In the genomic region with DNA sequence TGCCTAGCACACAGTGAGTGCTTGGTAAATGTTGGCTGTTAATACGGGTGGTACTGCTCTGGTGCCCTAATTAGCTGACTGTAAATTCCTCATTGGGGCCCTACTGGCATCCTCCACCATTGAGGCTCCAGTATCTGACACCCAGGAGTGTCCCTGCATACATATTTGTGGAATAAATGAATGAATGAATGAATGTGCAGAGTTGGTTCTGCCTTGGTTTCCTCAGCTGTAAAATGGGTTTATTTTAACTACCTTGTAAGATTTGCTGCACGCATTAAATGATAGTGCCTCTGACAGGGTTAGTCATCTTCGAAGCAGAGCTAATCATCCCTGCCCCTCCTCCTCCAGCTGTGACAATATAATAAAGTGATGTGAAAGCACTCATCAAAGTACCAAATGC, we compare ENCODE assay signal across 35 cellular contexts. TPM values are rescaled to one million over a fixed set of nuclear protein-coding genes. Genes with fewer than 3 reads are reported as not detected.
DNase-seq lines count a peak whose midpoint lies in the region; ATAC-seq, FAIRE-seq and TF ChIP-seq lines count a peak whose summit lies in the region.
"Had no signal": no experiment of that assay in that cellular context is flagged by ENCODE, and none has a peak within 500 bp of the region (broad histone marks: within the 10 kb centered on the region; RNA-seq: fewer than 3 reads in every experiment).

No MANE protein-coding gene starts in this region.

- POLR2A ChIA-PET in MCF 10A (lab: Yijun Ruan, JAX): no interaction called here
- POLR2A ChIA-PET in HepG2 (lab: Yijun Ruan, JAX): no interaction called here
- POLR2A ChIA-PET in K562 (lab: Yijun Ruan, JAX): interaction anchor here (0.7 kb wide), 1 partner anchor 41 kb away, joined by 3 read pairs; no protein-coding TSS in a partner anchor

- DNase-seq in MCF 10A (ENCODE audit: unreplicated experiment) (no peak), mammary epithelial cell (no peak), HepG2 (ENCODE audit: low spot score) (no peak), right lobe of liver (no peak), K562 (ENCODE audit: extremely low read depth in 1 of 4, low spot score in 3 of 4) (no peak)
- DNase-seq: 8988T; ACHN; AML-193; BE2C; C1 segment of cervical spinal cord; Caco-2; Calu3; CD4-positive, alpha-beta memory T cell; CD4-positive, alpha-beta T cell; CD4-positive, CD25-positive, alpha-beta regulatory T cell; CD8-positive, alpha-beta memory T cell; CD8-positive, alpha-beta T cell; COR-L47; DMS 273 treated with DMSO at 0.1 percent for 48 hours; DMS153; DMS53; DMS79; DMS79 treated with DMSO at 0.1 percent for 48 hours; DND-41; EL had no signal

- H3K9me3 Mint-ChIP-seq in MCF 10A (ENCODE audit: unreplicated experiment): no peaks in the 10 kb centered on the region
- H3K9me3 Mint-ChIP-seq: CD14-positive monocyte; CD4-positive, alpha-beta memory T cell; CD4-positive, alpha-beta T cell; CD8-positive, alpha-beta memory T cell; CD8-positive, alpha-beta T cell had no signal

- TF ChIP-seq CTCF in MCF 10A (IDR thresholded peaks at IDR 0.05; ENCODE audit: unreplicated experiment) (no peak), mammary epithelial cell (conservative IDR thresholded peaks at IDR 0.05 in 1 of 2, IDR thresholded peaks at IDR 0.05 in 1 of 2; ENCODE audit: extremely low read depth in 1 of 2, insufficient read depth in 1 of 2, low read depth in 1 of 2, low read length in 2 of 2) (no peak), HepG2 (CRISPR knock-in tag; IDR thresholded peaks at IDR 0.05) (no peak), right lobe of liver (IDR thresholded peaks at IDR 0.05) (no peak), K562 (IDR thresholded peaks at IDR 0.05 in 2 of 3, conservative IDR thresholded peaks at IDR 0.05 in 1 of 3; ENCODE audit: insufficient read depth in 2 of 3, low read depth in 1 of 3, low read length in 3 of 3) (no peak)

- H4K20me1 ChIP-seq in mammary epithelial cell (ENCODE audit: insufficient read depth, low read length) (no peaks in the 10 kb centered on the region), HepG2 (ENCODE audit: insufficient read depth, low read length) (no peaks in the 10 kb centered on the region), K562 (replicated peaks; ENCODE audit: control insufficient read depth, insufficient read depth, low read length) (no peaks in the 10 kb centered on the region)
- H4K20me1 ChIP-seq: BLaER1 had no signal

- H3K4me3 Mint-ChIP-seq in MCF 10A (ENCODE audit: unreplicated experiment): no peak overlapping the region
- H3K4me3 Mint-ChIP-seq: B cell; CD14-positive monocyte; CD4-positive, alpha-beta memory T cell; CD4-positive, alpha-beta T cell; CD4-positive, CD25-positive, alpha-beta regulatory T cell; CD8-positive, alpha-beta memory T cell; CD8-positive, alpha-beta T cell had no signal

- no peaks in the 10 kb centered on the region for H3K79me2 ChIP-seq in mammary epithelial cell (ENCODE audit: insufficient read depth, low read length)
- no peaks in the 10 kb centered on the region for H3K79me2 ChIP-seq in HepG2 (ENCODE audit: insufficient read depth, low read length)
- H3K79me2 ChIP-seq in K562 (ENCODE audit: control insufficient read depth, insufficient read depth, low read length): no peaks in the 10 kb centered on the region

- H3K36me3 Mint-ChIP-seq in MCF 10A (ENCODE audit: insufficient read depth, unreplicated experiment): peaks cover 96% of the 10 kb centered on the region

- no peak for ATAC-seq in HepG2
- no peak for ATAC-seq in right lobe of liver
- ATAC-seq in K562: no peak
- no peak for ATAC-seq in HG02884 (IDR thresholded peaks at IDR 0.05; ENCODE audit: unreplicated experiment)
- ATAC-seq: A549; CD8-positive, alpha-beta T cell had no signal

- no peaks in the 10 kb centered on the region for H3K9me1 ChIP-seq in K562 (ENCODE audit: control insufficient read depth, insufficient read depth, low read length)

- H3K27me3 Mint-ChIP-seq in MCF 10A (ENCODE audit: insufficient read depth, unreplicated experiment): no peaks in the 10 kb centered on the region
- H3K27me3 Mint-ChIP-seq: B cell; CD4-positive, alpha-beta memory T cell; CD4-positive, alpha-beta T cell; CD4-positive, CD25-positive, alpha-beta regulatory T cell; CD8-positive, alpha-beta memory T cell had no signal

- no peak overlapping the region for H3K4me3 ChIP-seq in mammary epithelial cell (replicated peaks in 1 of 3; ENCODE audit: insufficient read depth in 1 of 3, low read depth in 2 of 3, low read length in 3 of 3)
- no peak overlapping the region for H3K4me3 ChIP-seq in HepG2 (replicated peaks in 1 of 3; ENCODE audit: insufficient read depth in 1 of 3, low read depth in 2 of 3, low read length in 3 of 3)
- H3K4me3 ChIP-seq in right lobe of liver: no peak overlapping the region
- no peak overlapping the region for H3K4me3 ChIP-seq in K562
- H3K4me3 ChIP-seq: A549; BLaER1; BLaER1 treated with 17β-estradiol and CSF1 and Interleukin-3, amounts not matched to agents 10 nM and 100 nM had no signal

- no TSS peak for BruUV-seq in MCF 10A (replicated peaks; lab: Mats Ljungman, UMichigan)
- BruUV-seq in mammary epithelial cell (replicated peaks; lab: Mats Ljungman, UMichigan): no TSS peak
- no TSS peak for BruUV-seq in HepG2 (replicated peaks; lab: Mats Ljungman, UMichigan)
- BruUV-seq in K562 (replicated peaks; lab: Mats Ljungman, UMichigan): no TSS peak

- intact Hi-C loops in MCF 10A (cut with micrococcal nuclease): no loop called here
- intact Hi-C loops in mammary epithelial cell (cut with micrococcal nuclease): no loop called here
- intact Hi-C loops in HepG2 (cut with micrococcal nuclease; ENCODE audit: unreplicated experiment): no loop called here
- intact Hi-C loops in right lobe of liver (cut with DNase I): no loop called here
- intact Hi-C loops in K562 (cut with micrococcal nuclease): no loop called here

- 100% methylated on average over 3 of the region's 3 CpGs for WGBS in mammary epithelial cell (ENCODE audit: low coverage, missing lambda C conversion rate)
- 98% methylated on average over 3 of the region's 3 CpGs for WGBS in HepG2 (ENCODE audit: low lambda C conversion rate)
- WGBS in right lobe of liver (ENCODE audit: insufficient coverage, low coverage, low lambda C conversion rate, missing lambda C conversion rate): 86% methylated on average over 1 of the region's 3 CpGs
- WGBS in K562 (ENCODE audit: insufficient coverage, low coverage, missing lambda C conversion rate): 91% methylated on average over 3 of the region's 3 CpGs

- peak overlapping the region; percentile 14 for H3K27ac Mint-ChIP-seq in MCF 10A (ENCODE audit: low read depth, unreplicated experiment)
- H3K27ac Mint-ChIP-seq: B cell; CD14-positive monocyte; CD4-positive, alpha-beta memory T cell; CD4-positive, alpha-beta T cell; CD4-positive, CD25-positive, alpha-beta regulatory T cell; CD8-positive, alpha-beta T cell had no signal

- no peaks in the 10 kb centered on the region for H3K4me1 Mint-ChIP-seq in MCF 10A (ENCODE audit: insufficient read depth, unreplicated experiment)
- H3K4me1 Mint-ChIP-seq: B cell; CD14-positive monocyte; CD4-positive, alpha-beta memory T cell; CD8-positive, alpha-beta memory T cell had no signal

- H2AFZ ChIP-seq in mammary epithelial cell (ENCODE audit: low read depth, low read length): no peak overlapping the region
- H2AFZ ChIP-seq in HepG2 (ENCODE audit: low read length): no peak overlapping the region
- no peak overlapping the region for H2AFZ ChIP-seq in K562 (ENCODE audit: low read depth, low read length)

- no peak overlapping the region for H3K9ac ChIP-seq in mammary epithelial cell (ENCODE audit: insufficient read depth, low read length)
- no peak overlapping the region for H3K9ac ChIP-seq in HepG2 (ENCODE audit: insufficient read depth, low read depth, low read length)
- no peak overlapping the region for H3K9ac ChIP-seq in K562 (ENCODE audit: insufficient read depth in 1 of 2, low read depth in 2 of 2, low read length in 2 of 2)
- H3K9ac ChIP-seq: BLaER1; BLaER1 treated with 17β-estradiol and CSF1 and Interleukin-3, amounts not matched to agents 10 nM and 100 nM had no signal

- H3K4me1 ChIP-seq in mammary epithelial cell (ENCODE audit: insufficient read depth, low read length) (no peaks in the 10 kb centered on the region), HepG2 (ENCODE audit: insufficient read depth, low read length) (peaks cover 30% of the 10 kb centered on the region), right lobe of liver (peaks cover 0 to 14% (median 2%) of the 10 kb centered on the region in 4 donors), K562 (replicated peaks in 1 of 2; ENCODE audit: control insufficient read depth in 2 of 2, insufficient read depth in 2 of 2, low read length in 2 of 2) (no peaks in the 10 kb centered on the region)
- H3K4me1 ChIP-seq: A549; BE2C; BLaER1; BLaER1 treated with 17β-estradiol and CSF1 and Interleukin-3, amounts not matched to agents 10 nM and 100 nM had no signal

- H3K27me3 ChIP-seq in mammary epithelial cell (ENCODE audit: insufficient read depth, low read length): no peaks in the 10 kb centered on the region
- H3K27me3 ChIP-seq in HepG2 (ENCODE audit: control insufficient read depth in 1 of 2, insufficient read depth in 2 of 2, low read length in 2 of 2): no peaks in the 10 kb centered on the region
- no peaks in the 10 kb centered on the region for H3K27me3 ChIP-seq in right lobe of liver
- no peaks in the 10 kb centered on the region for H3K27me3 ChIP-seq in K562 (ENCODE audit: control insufficient read depth in 2 of 2, insufficient read depth in 2 of 2, low read length in 2 of 2)
- H3K27me3 ChIP-seq: BE2C; BLaER1; BLaER1 treated with 17β-estradiol and CSF1 and Interleukin-3, amounts not matched to agents 10 nM and 100 nM had no signal

- no peak for TF ChIP-seq RAD21 in HepG2 (CRISPR knock-in tag; IDR thresholded peaks at IDR 0.05)
- no peak for TF ChIP-seq RAD21 in K562 (CRISPR knock-in tag; conservative IDR thresholded peaks at IDR 0.05 in 1 of 2, IDR thresholded peaks at IDR 0.05 in 1 of 2)

- TF ChIP-seq POLR2A in HepG2 (IDR thresholded peaks at IDR 0.05; ENCODE audit: insufficient read depth in 1 of 2, low read depth in 2 of 2, low read length in 2 of 2): no peak
- no peak for TF ChIP-seq POLR2A in right lobe of liver (IDR thresholded peaks at IDR 0.05)
- TF ChIP-seq POLR2A in K562 (conservative IDR thresholded peaks at IDR 0.05): no peak

- in situ Hi-C loops in mammary epithelial cell (cut with MboI; ENCODE audit: low sequenced_read_pairs in 2 of 2): no loop called here
- in situ Hi-C loops in HepG2 (cut with HindIII; ENCODE audit: extremely low pct_ligation_motif_present, low pct_unique_long_range_greater_than_20kb): loop anchor here (25.0 kb wide), 1 partner anchor 473 kb away; no protein-coding TSS in a partner anchor
- in situ Hi-C loops in K562 (cut with MboI): loop anchor here (10.0 to 25.0 kb wide), 3 partner anchors 366 to 998 kb away; no protein-coding TSS in a partner anchor

- no peak for FAIRE-seq in HepG2 (lab: Jason Lieb, UNC)
- no peak for FAIRE-seq in K562 (lab: Jason Lieb, UNC)
- FAIRE-seq: A204.1, A549, D721Med had no signal

- dilution Hi-C loops in mammary epithelial cell (cut with HindIII; ENCODE audit: low sequenced_read_pairs): no loop called here

- H3K4me2 ChIP-seq in mammary epithelial cell (ENCODE audit: insufficient read depth, low read depth, low read length) (no peak overlapping the region), HepG2 (ENCODE audit: low read depth, low read length) (no peak overlapping the region), K562 (ENCODE audit: insufficient read depth, low read length) (no peak overlapping the region)
- H3K4me2 ChIP-seq: A549; BLaER1; BLaER1 treated with 17β-estradiol and CSF1 and Interleukin-3, amounts not matched to agents 10 nM and 100 nM had no signal

- H3K36me3 ChIP-seq in mammary epithelial cell (ENCODE audit: insufficient read depth, low read length) (peaks cover 27% of the 10 kb centered on the region), HepG2 (replicated peaks in 1 of 2; ENCODE audit: control insufficient read depth in 1 of 2, insufficient read depth in 2 of 2, low read length in 2 of 2) (peaks cover 41 to 91% of the 10 kb centered on the region in 2 experiments), right lobe of liver (peaks cover 0 to 68% (median 24%) of the 10 kb centered on the region in 4 donors), K562 (ENCODE audit: control insufficient read depth, insufficient read depth, low read length) (peaks cover 89% of the 10 kb centered on the region)

- TF ChIP-seq EP300 in HepG2 (IDR thresholded peaks at IDR 0.05; ENCODE audit: low read depth in 2 of 2, low read length in 2 of 2): no peak
- no peak for TF ChIP-seq EP300 in HepG2 (CRISPR knock-in tag; IDR thresholded peaks at IDR 0.05; ENCODE audit: borderline replicate concordance)
- no peak for TF ChIP-seq EP300 in K562 (IDR thresholded peaks at IDR 0.05; ENCODE audit: low read length)

- H3K9me3 ChIP-seq in mammary epithelial cell (replicated peaks; ENCODE audit: insufficient read depth, low read length) (no peaks in the 10 kb centered on the region), HepG2 (ENCODE audit: low read length) (no peaks in the 10 kb centered on the region), right lobe of liver (no peaks in the 10 kb centered on the region), K562 (replicated peaks; ENCODE audit: control insufficient read depth, insufficient read depth, low read depth, low read length) (no peaks in the 10 kb centered on the region)
- H3K9me3 ChIP-seq: A549; BE2C; BLaER1; BLaER1 treated with 17β-estradiol and CSF1 and Interleukin-3, amounts not matched to agents 10 nM and 100 nM; Caco-2 had no signal

- CTCF ChIA-PET in MCF 10A (lab: Yijun Ruan, JAX): interaction anchor here (0.6 to 1.4 kb wide), 4 partner anchors 10 to 367 kb away, joined by 3 to 4 read pairs (median 3); no protein-coding TSS in a partner anchor
- CTCF ChIA-PET in mammary epithelial cell (lab: Charles Lee; ENCODE audit: low non-redundant PET): no interaction called here
- CTCF ChIA-PET in HepG2 (lab: Yijun Ruan, JAX; ENCODE audit: low intra/inter-chr PET ratio, low total read pairs): no interaction called here
- CTCF ChIA-PET in K562 (lab: Yijun Ruan, JAX; ENCODE audit: low intra/inter-chr PET ratio): no interaction called here

- H3K27ac ChIP-seq in mammary epithelial cell (ENCODE audit: insufficient read depth, low read depth, low read length) (no peak overlapping the region), HepG2 (ENCODE audit: extremely low read length, insufficient read depth, low read length) (no peak overlapping the region), right lobe of liver (no peak overlapping the region), K562 (ENCODE audit: extremely low read depth, low read depth, low read length) (no peak overlapping the region)
- H3K27ac ChIP-seq: 22Rv1; A549; BLaER1; BLaER1 treated with 17β-estradiol and CSF1 and Interleukin-3, amounts not matched to agents 10 nM and 100 nM; C4-2B had no signal

RNA-seq across cellular contexts. Expression of gene ALDH18A1, which starts 45.8 kb away (rescaled TPM):
- total RNA-seq in MCF 10A (2022) (91.0 and 94.8 TPM in 2 replicates), mammary epithelial cell (10 to 100 TPM; 70.9 to 87.2 TPM), HepG2 (2016; rRNA removed; fragmentation: Illumina TruSeq; extraction: Trizol) (98.4 and 263 TPM in 2 replicates), right lobe of liver (10 to 100 TPM; 28.4 to 41.2 (median 34.4) TPM), K562 (2014; rRNA removed) (43.8 and 49.6 TPM in 2 replicates), K562 (2014; rRNA removed; fragmentation: Illumina TruSeq; extraction: Trizol) (44.9 and 46.0 TPM in 2 replicates), K562 (2015; rRNA removed; fragmentation: Illumina TruSeq; extraction: Trizol) (41.3 and 42.4 TPM in 2 replicates), K562 (2021) (64.0 and 64.8 TPM in 2 replicates)
- polyA plus RNA-seq in mammary epithelial cell (49.8 TPM), HepG2 (2011; rRNA removed) (123 and 180 TPM in 2 replicates), K562 (2011; rRNA removed) (62.1 and 83.3 TPM in 2 replicates), K562 (2014; fragmentation: Illumina TruSeq; extraction: Trizol) (53.7 and 68.0 TPM in 2 replicates), K562 (2014; fragmentation: Nextera tagmentation; extraction: Ambion mirVana) (10 to 100 TPM; 12.0 to 25.9 TPM), K562 (2014; rRNA removed) (40.8 and 47.8 TPM in 2 replicates)
- 125 TPM for polyA minus RNA-seq in mammary epithelial cell
- total RNA-seq in HepG2 (2016; cell fraction: cytosol; rRNA removed; fragmentation: Illumina TruSeq; extraction: Trizol; ENCODE audit: low read depth): 20.5 and 24.5 TPM in 2 replicates
- total RNA-seq in HepG2 (2016; cell fraction: insoluble cytoplasmic fraction; rRNA removed; fragmentation: Illumina TruSeq; extraction: Trizol): 83.4 and 264 TPM in 2 replicates
- 60.1 and 67.9 TPM in 2 replicates for total RNA-seq in HepG2 (2016; cell fraction: membrane; rRNA removed; fragmentation: Illumina TruSeq; extraction: Trizol)
- total RNA-seq in HepG2 (2016; cell fraction: nucleus; rRNA removed; fragmentation: Illumina TruSeq; extraction: Trizol): 196 and 225 TPM in 2 replicates
- 120 and 133 TPM in 2 replicates for polyA plus RNA-seq in HepG2 (2011; cell fraction: cytosol; rRNA removed)
- polyA plus RNA-seq in HepG2 (2011; cell fraction: nucleus; rRNA removed): 113 and 161 TPM in 2 replicates
- polyA plus RNA-seq in HepG2 (2012): 117 and 149 TPM in 2 replicates
- 15.9 and 16.2 TPM in 2 replicates for polyA plus RNA-seq in HepG2 (2016; cell fraction: cytosol; fragmentation: Illumina TruSeq; extraction: Trizol; ENCODE audit: low read depth)
- 74.3 and 86.8 TPM in 2 replicates for polyA plus RNA-seq in HepG2 (2016; cell fraction: insoluble cytoplasmic fraction; fragmentation: Illumina TruSeq; extraction: Trizol; ENCODE audit: low read depth)
- 36.1 and 41.4 TPM in 2 replicates for polyA plus RNA-seq in HepG2 (2016; cell fraction: membrane; fragmentation: Illumina TruSeq; extraction: Trizol; ENCODE audit: low read depth)
- 186 and 203 TPM in 2 replicates for polyA plus RNA-seq in HepG2 (2016; cell fraction: nucleus; fragmentation: Illumina TruSeq; extraction: Trizol; ENCODE audit: insufficient read depth, low read depth)
- polyA minus RNA-seq in HepG2 (2011; rRNA and poly(A)+ RNA removed; ENCODE audit: low replicate concordance): 217 and 608 TPM in 2 replicates
- polyA minus RNA-seq in HepG2 (2011; cell fraction: cytosol; rRNA and poly(A)+ RNA removed): 136 and 168 TPM in 2 replicates
- 114 and 141 TPM in 2 replicates for polyA minus RNA-seq in HepG2 (2011; cell fraction: nucleus; rRNA and poly(A)+ RNA removed)
- total RNA-seq in K562 (2011; cell fraction: chromatin; rRNA removed; ENCODE audit: low replicate concordance): 22.7 and 31.3 TPM in 2 replicates
- 22.3 and 28.0 TPM in 2 replicates for total RNA-seq in K562 (2011; cell fraction: nucleolus; rRNA removed)
- total RNA-seq in K562 (2011; cell fraction: nucleoplasm; rRNA removed): 25.1 and 29.5 TPM in 2 replicates
- polyA plus RNA-seq in K562 (2011; cell fraction: cytosol; rRNA removed): 50.0 and 61.4 TPM in 2 replicates
- polyA plus RNA-seq in K562 (2011; cell fraction: nucleus; rRNA removed): 127 and 162 TPM in 2 replicates
- polyA plus RNA-seq in K562 (2012): 27.1 and 35.3 TPM in 2 replicates
- polyA minus RNA-seq in K562 (2011; rRNA and poly(A)+ RNA removed): 76.7 and 98.8 TPM in 2 replicates
- polyA minus RNA-seq in K562 (2011; cell fraction: cytosol; rRNA and poly(A)+ RNA removed): 42.9 and 46.0 TPM in 2 replicates
- 30.8 and 57.2 TPM in 2 replicates for polyA minus RNA-seq in K562 (2011; cell fraction: nucleus; rRNA and poly(A)+ RNA removed)

RNA-seq across cellular contexts. Expression of gene SORBS1, which starts 49.6 kb away (rescaled TPM):
- total RNA-seq in MCF 10A (2022): 0.61 and 1.0 TPM in 2 replicates
- total RNA-seq in mammary epithelial cell: 1 to 10 TPM; 1.6 to 9.8 TPM
- polyA plus RNA-seq in mammary epithelial cell: 0.70 TPM
- not detected for polyA minus RNA-seq in mammary epithelial cell
- 16.8 and 21.0 TPM in 2 replicates for total RNA-seq in HepG2 (2016; rRNA removed; fragmentation: Illumina TruSeq; extraction: Trizol)
- 6.9 and 8.4 TPM in 2 replicates for total RNA-seq in HepG2 (2016; cell fraction: cytosol; rRNA removed; fragmentation: Illumina TruSeq; extraction: Trizol; ENCODE audit: low read depth)
- total RNA-seq in HepG2 (2016; cell fraction: insoluble cytoplasmic fraction; rRNA removed; fragmentation: Illumina TruSeq; extraction: Trizol): 16.7 and 20.1 TPM in 2 replicates
- total RNA-seq in HepG2 (2016; cell fraction: membrane; rRNA removed; fragmentation: Illumina TruSeq; extraction: Trizol): 6.8 and 7.4 TPM in 2 replicates
- total RNA-seq in HepG2 (2016; cell fraction: nucleus; rRNA removed; fragmentation: Illumina TruSeq; extraction: Trizol): 22.7 and 24.8 TPM in 2 replicates
- polyA plus RNA-seq in HepG2 (2011; rRNA removed): 30.1 and 39.8 TPM in 2 replicates
- 21.6 and 22.7 TPM in 2 replicates for polyA plus RNA-seq in HepG2 (2011; cell fraction: cytosol; rRNA removed)
- 39.9 and 56.8 TPM in 2 replicates for polyA plus RNA-seq in HepG2 (2011; cell fraction: nucleus; rRNA removed)
- polyA plus RNA-seq in HepG2 (2012): 22.1 and 55.4 TPM in 2 replicates
- polyA plus RNA-seq in HepG2 (2016; cell fraction: cytosol; fragmentation: Illumina TruSeq; extraction: Trizol; ENCODE audit: low read depth): 0.37 and 0.66 TPM in 2 replicates
- 18.0 and 20.6 TPM in 2 replicates for polyA plus RNA-seq in HepG2 (2016; cell fraction: insoluble cytoplasmic fraction; fragmentation: Illumina TruSeq; extraction: Trizol; ENCODE audit: low read depth)
- 1.4 and 1.9 TPM in 2 replicates for polyA plus RNA-seq in HepG2 (2016; cell fraction: membrane; fragmentation: Illumina TruSeq; extraction: Trizol; ENCODE audit: low read depth)
- 24.7 and 25.1 TPM in 2 replicates for polyA plus RNA-seq in HepG2 (2016; cell fraction: nucleus; fragmentation: Illumina TruSeq; extraction: Trizol; ENCODE audit: insufficient read depth, low read depth)
- polyA minus RNA-seq in HepG2 (2011; rRNA and poly(A)+ RNA removed; ENCODE audit: low replicate concordance): 2.7 and 66.2 TPM in 2 replicates
- polyA minus RNA-seq in HepG2 (2011; cell fraction: cytosol; rRNA and poly(A)+ RNA removed): 28.0 and 29.9 TPM in 2 replicates
- polyA minus RNA-seq in HepG2 (2011; cell fraction: nucleus; rRNA and poly(A)+ RNA removed): 81.3 and 96.8 TPM in 2 replicates
- total RNA-seq in right lobe of liver: 10 to 100 TPM; 56.4 to 97.9 (median 76.5) TPM
- 34.5 and 47.6 TPM in 2 replicates for total RNA-seq in K562 (2011; cell fraction: chromatin; rRNA removed; ENCODE audit: low replicate concordance)
- total RNA-seq in K562 (2011; cell fraction: nucleolus; rRNA removed): 16.0 and 16.1 TPM in 2 replicates
- 36.1 and 59.8 TPM in 2 replicates for total RNA-seq in K562 (2011; cell fraction: nucleoplasm; rRNA removed)
- 4.4 and 4.5 TPM in 2 replicates for total RNA-seq in K562 (2014; rRNA removed)
- 7.1 and 7.2 TPM in 2 replicates for total RNA-seq in K562 (2014; rRNA removed; fragmentation: Illumina TruSeq; extraction: Trizol)
- total RNA-seq in K562 (2015; rRNA removed; fragmentation: Illumina TruSeq; extraction: Trizol): 6.5 and 7.2 TPM in 2 replicates
- total RNA-seq in K562 (2021): 6.2 and 7.1 TPM in 2 replicates
- 10.9 and 13.3 TPM in 2 replicates for polyA plus RNA-seq in K562 (2011; rRNA removed)
- 6.2 and 8.7 TPM in 2 replicates for polyA plus RNA-seq in K562 (2011; cell fraction: cytosol; rRNA removed)
- polyA plus RNA-seq in K562 (2011; cell fraction: nucleus; rRNA removed): 12.8 and 13.8 TPM in 2 replicates
- 5.5 and 7.0 TPM in 2 replicates for polyA plus RNA-seq in K562 (2012)
- polyA plus RNA-seq in K562 (2014; fragmentation: Illumina TruSeq; extraction: Trizol): 7.7 and 8.4 TPM in 2 replicates
- polyA plus RNA-seq in K562 (2014; fragmentation: Nextera tagmentation; extraction: Ambion mirVana): 1 to 10 TPM; 2.0 to 2.8 TPM
- 5.1 and 6.7 TPM in 2 replicates for polyA plus RNA-seq in K562 (2014; rRNA removed)
- 19.0 and 21.4 TPM in 2 replicates for polyA minus RNA-seq in K562 (2011; rRNA and poly(A)+ RNA removed)
- polyA minus RNA-seq in K562 (2011; cell fraction: cytosol; rRNA and poly(A)+ RNA removed): 8.4 and 8.6 TPM in 2 replicates
- 10.8 and 16.0 TPM in 2 replicates for polyA minus RNA-seq in K562 (2011; cell fraction: nucleus; rRNA and poly(A)+ RNA removed)

Comparison
In these comparisons a context has a peak if more than half of its experiments do, and no peak if none do; other contexts are left out.
1. in situ Hi-C loops: an anchor here in HepG2 (25.0 kb wide) and K562 (10.0 to 25.0 kb wide); none called in mammary epithelial cell.